Comparison of ENCODE assay signal across 1 cellular context in genomic region chr1:168504064-168504837, GRCh38.
TF ChIP-seq lines count a peak whose summit lies in the region.

No MANE protein-coding gene starts in this region.

TF ChIP-seq in A549, 52 proteins besides CTCF, POLR2A, EP300 and RAD21 (continued from another document):
- TF ChIP-seq E2F6 (IDR thresholded peaks at IDR 0.05; ENCODE audit: borderline replicate concordance, low read depth) = no peak
